ENCODE assay signal across 10 cellular contexts in genomic region chr2:25256486-25256875, GRCh38.
DNase-seq lines count a peak whose midpoint lies in the region; ATAC-seq and TF ChIP-seq lines count a peak whose summit lies in the region.
"Had no signal": no experiment of that assay in that cellular context is flagged by ENCODE, and none has a peak within 500 bp of the region (broad histone marks: within the 10 kb centered on the region; RNA-seq: fewer than 3 reads in every experiment).

No MANE protein-coding gene starts in this region.

- H3K27ac Mint-ChIP-seq in brain (peak overlapping the region; percentile 34 to 98 (median 94)), nephron (peak overlapping the region; percentile 33 to 99 (median 56))
- H3K27ac Mint-ChIP-seq: stimulated activated naive CD8-positive, alpha-beta T cell treated with anti-CD3 and anti-CD28 coated beads, Interleukin-15, amount 100 ng/mL, for 72 hours had no signal

- H3K36me3 ChIP-seq in Karpas-422 (ENCODE audit: insufficient read depth, low read length): no peaks in the 10 kb centered on the region

- H3K36me3 Mint-ChIP-seq in brain (peaks cover 37% of the 10 kb centered on the region), nephron (ENCODE audit: low read depth) (peaks cover 42% of the 10 kb centered on the region)

- no peaks in the 10 kb centered on the region for H3K9me2 ChIP-seq in Karpas-422 (replicated peaks; ENCODE audit: insufficient read depth, low read length)

- no peak overlapping the region for H3K4me2 ChIP-seq in Karpas-422 (ENCODE audit: low read depth, low read length, poor library complexity, severe bottlenecking)

- H3K4me1 ChIP-seq in right cardiac atrium (ENCODE audit: control insufficient read depth, insufficient read depth, low read length): peaks cover 7% of the 10 kb centered on the region
- no peaks in the 10 kb centered on the region for H3K4me1 ChIP-seq in Karpas-422 (ENCODE audit: low read length)

- peaks cover 81% of the 10 kb centered on the region for H3K4me1 Mint-ChIP-seq in brain
- H3K4me1 Mint-ChIP-seq in nephron: peaks cover 61% of the 10 kb centered on the region

- no peaks in the 10 kb centered on the region for H3K79me2 ChIP-seq in Karpas-422 (ENCODE audit: low read length)

- intact Hi-C loops in right cardiac atrium (cut with DNase I) (no loop called here), left ventricle myocardium superior (cut with micrococcal nuclease) (no loop called here)

- H3K4me3 ChIP-seq in right cardiac atrium (ENCODE audit: low read length) (no peak overlapping the region), Karpas-422 (ENCODE audit: low read length) (no peak overlapping the region)

- TF ChIP-seq CTCF in brain (conservative IDR thresholded peaks at IDR 0.05) (no peak), nephron (IDR thresholded peaks at IDR 0.05; ENCODE audit: unreplicated experiment in 3 of 3) (no peak)

- no peak overlapping the region for H3K9ac ChIP-seq in Karpas-422 (ENCODE audit: low read length)

- 57% methylated on average over 2 of the region's 2 CpGs for WGBS in right cardiac atrium

- H3K27me3 Mint-ChIP-seq in brain: peaks cover 7% of the 10 kb centered on the region
- no peaks in the 10 kb centered on the region for H3K27me3 Mint-ChIP-seq in nephron (ENCODE audit: low read depth)
- H3K27me3 Mint-ChIP-seq: stimulated activated naive CD8-positive, alpha-beta T cell treated with anti-CD3 and anti-CD28 coated beads, Interleukin-15, amount 100 ng/mL, for 72 hours had no signal

- no peaks in the 10 kb centered on the region for H3K27me3 ChIP-seq in right cardiac atrium (ENCODE audit: control insufficient read depth, insufficient read depth)
- no peaks in the 10 kb centered on the region for H3K27me3 ChIP-seq in Karpas-422 (ENCODE audit: low read length)

- peak overlapping the region; percentile 12 to 74 (median 37) for H3K4me3 Mint-ChIP-seq in brain
- peak overlapping the region in 2 of 3 experiments; percentile 8 to 28 for H3K4me3 Mint-ChIP-seq in nephron
- H3K4me3 Mint-ChIP-seq: stimulated activated naive CD8-positive, alpha-beta T cell treated with anti-CD3 and anti-CD28 coated beads, Interleukin-15, amount 100 ng/mL, for 72 hours had no signal

- DNase-seq in right cardiac atrium (peak in 1 of 3 donors; percentile 16), left ventricle myocardium superior (no peak), Karpas-422 (no peak), iPS-NIHi11 (ENCODE audit: low spot score) (no peak), hypothalamus (lab: John Stamatoyannopoulos, UW) (no peak)
- DNase-seq: NCI-H1694; stimulated activated naive CD8-positive, alpha-beta T cell treated with anti-CD3 and anti-CD28 coated beads, Interleukin-15, amount 100 ng/mL, for 72 hours had no signal

- H3K9me3 ChIP-seq in right cardiac atrium (ENCODE audit: control insufficient read depth, low read length) (no peaks in the 10 kb centered on the region), Karpas-422 (ENCODE audit: low read length) (no peaks in the 10 kb centered on the region)

- no peak overlapping the region for H2AFZ ChIP-seq in Karpas-422 (ENCODE audit: low read length)

- no peaks in the 10 kb centered on the region for H4K20me1 ChIP-seq in Karpas-422 (ENCODE audit: insufficient read depth, low read depth, low read length)

- ATAC-seq in right cardiac atrium (no peak), left ventricle myocardium superior (no peak), HG03097 (IDR thresholded peaks at IDR 0.05; ENCODE audit: low FRiP score, unreplicated experiment) (no peak)
- ATAC-seq: stimulated activated naive CD8-positive, alpha-beta T cell treated with anti-CD3 and anti-CD28 coated beads, Interleukin-15, amount 100 ng/mL, for 72 hours had no signal

- H3K27ac ChIP-seq in right cardiac atrium (ENCODE audit: low read length) (peak overlapping the region; percentile 46), Karpas-422 (ENCODE audit: low read length) (no peak overlapping the region)

- H3K9me3 Mint-ChIP-seq in brain (no peaks in the 10 kb centered on the region), nephron (no peaks in the 10 kb centered on the region)
- H3K9me3 Mint-ChIP-seq: stimulated activated naive CD8-positive, alpha-beta T cell treated with anti-CD3 and anti-CD28 coated beads, Interleukin-15, amount 100 ng/mL, for 72 hours had no signal
